In the genomic region with DNA sequence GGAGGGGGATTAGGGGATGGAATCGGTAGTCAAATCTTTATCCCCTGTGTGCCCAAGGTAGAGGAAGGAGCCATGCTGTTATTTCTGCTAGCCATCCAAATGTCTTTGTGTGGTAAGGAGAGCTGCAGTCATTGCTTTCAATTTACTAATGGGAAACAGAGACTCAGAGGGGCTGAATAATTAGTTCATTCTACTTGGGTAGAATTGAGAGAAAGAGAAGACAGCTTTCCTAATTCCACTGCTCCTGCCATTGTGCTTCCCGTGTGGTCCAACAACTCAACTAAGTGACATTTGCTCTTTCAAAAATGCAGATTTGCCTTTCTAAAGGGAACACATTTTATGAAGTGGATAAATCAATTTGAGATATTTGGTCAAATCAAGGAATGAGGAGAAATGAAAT, we compare ENCODE assay signal across 35 cellular contexts.
"Had no signal": no experiment of that assay in that cellular context is flagged by ENCODE, and none has a peak within 500 bp of the region (broad histone marks: within the 10 kb centered on the region; RNA-seq: fewer than 3 reads in every experiment).

No MANE protein-coding gene starts in this region.

- H3K27ac Mint-ChIP-seq: activated B cell treated with CpG ODN at 0.5 μM for 24 hours; activated CD4-positive, alpha-beta memory T cell treated with anti-CD3 and anti-CD28 coated beads for 36 hours; activated CD4-positive, alpha-beta T cell treated with anti-CD3 and anti-CD28 coated beads for 36 hours; activated CD8-positive, alpha-beta T cell treated with anti-CD3 and anti-CD28 coated beads for 36 hours; activated naive CD4-positive, alpha-beta T cell treated with anti-CD3 and anti-CD28 coated beads for 36 hours; activated naive CD4-positive, alpha-beta T cell treated with anti-CD3 and anti-CD28 coated beads, Interleukin-2, amount 50 U/mL, for 72 hours; activated naive CD8-positive, alpha-beta T cell treated with anti-CD3 and anti-CD28 coated beads for 36 hours; activated T-cell treated with anti-CD3 and anti-CD28 coated beads, Interleukin-2, amount 50 U/mL, for 72 hours; activated T-helper 1 cell treated with anti-CD3 and anti-CD28 coated beads, Interleukin-12 subunit alpha, Interleukin-12 subunit beta, Interleukin-2, Interleukin-4 antibody, amounts not matched to agents 30 ng/mL and 10 ng/mL and 1 ng/mL, durations not matched to agents 14 hours and 24 hours and 36 hours; activated T-helper 17 cell treated with anti-CD3 and anti-CD28 coated beads, Interleukin-2, amount 50 U/mL, for 72 hours; T-helper 1 cell treated with Interleukin-12 subunit alpha and Interleukin-12 subunit beta and Interleukin-4 antibody, amounts not matched to agents 30 μg/mL and 1 μg/mL, for 36 hours; T-helper 2 cell treated with Interferon-gamma antibody and Interleukin-4, amounts not matched to agents 5 μg/mL and 100 μg/mL, for 36 hours had no signal

- H3K27me3 ChIP-seq: adrenal gland, body of pancreas, brain microvascular endothelial cell, breast epithelium had no signal

- H3K4me3 ChIP-seq: adrenal gland, body of pancreas, breast epithelium had no signal

- H3K4me1 ChIP-seq: body of pancreas, breast epithelium had no signal

- DNase-seq: activated B cell treated with CpG ODN at 0.5 μM for 24 hours; activated CD4-positive, alpha-beta memory T cell treated with anti-CD3 and anti-CD28 coated beads for 36 hours; activated CD4-positive, alpha-beta T cell treated with anti-CD3 and anti-CD28 coated beads for 36 hours; activated CD4-positive, alpha-beta T cell treated with anti-CD3 and anti-CD28 coated beads for 48 hours; activated CD4-positive, alpha-beta T cell treated with anti-CD3 and anti-CD28 coated beads, Interleukin-2, amount 50 U/mL, for 1 hour; activated CD4-positive, alpha-beta T cell treated with anti-CD3 and anti-CD28 coated beads, Interleukin-2, amount 50 U/mL, for 4 hours; activated CD4-positive, CD25-positive, alpha-beta regulatory T cell treated with anti-CD3 and anti-CD28 coated beads, Interleukin-2, amount 50 U/mL, for 72 hours; activated CD8-positive, alpha-beta memory T cell treated with anti-CD3 and anti-CD28 coated beads, Interleukin-2, amount 50 U/mL, for 4 hours; activated CD8-positive, alpha-beta T cell treated with anti-CD3 and anti-CD28 coated beads for 36 hours; activated effector memory CD4-positive, alpha-beta T cell treated with anti-CD3 and anti-CD28 coated beads, Interleukin-2, amount 50 U/mL, for 16 hours; activated gamma-delta T cell treated with Interleukin-2 at 50 U/mL for 16 hours; activated naive CD4-positive, alpha-beta T cell; activated naive CD4-positive, alpha-beta T cell treated with anti-CD3 and anti-CD28 coated beads for 36 hours; activated naive CD4-positive, alpha-beta T cell treated with anti-CD3 and anti-CD28 coated beads, Interleukin-2, amount 50 U/mL, for 16 hours; activated naive CD8-positive, alpha-beta T cell treated with anti-CD3 and anti-CD28 coated beads for 36 hours; activated T-cell treated with anti-CD3 and anti-CD28 coated beads for 4 hours; activated T-cell treated with anti-CD3 and anti-CD28 coated beads, Interleukin-2, amount 50 U/mL, for 1 hour; activated T-cell treated with anti-CD3 and anti-CD28 coated beads, Interleukin-2, amount 50 U/mL, for 4 hours; activated T-cell treated with anti-CD3 and anti-CD28 coated beads, Interleukin-2, amount 50 U/mL, for 72 hours; adrenal gland; amniotic stem cell; aorta; body of pancreas; brain microvascular endothelial cell; central memory CD4-positive, alpha-beta T cell; T-helper 1 cell; T-helper 2 cell; T-helper 9 cell had no signal

- H3K4me3 Mint-ChIP-seq: activated B cell treated with CpG ODN at 0.5 μM for 24 hours; activated CD4-positive, alpha-beta memory T cell treated with anti-CD3 and anti-CD28 coated beads for 36 hours; activated CD4-positive, alpha-beta T cell treated with anti-CD3 and anti-CD28 coated beads for 36 hours; activated CD8-positive, alpha-beta T cell treated with anti-CD3 and anti-CD28 coated beads for 36 hours; activated naive CD4-positive, alpha-beta T cell treated with anti-CD3 and anti-CD28 coated beads for 36 hours; activated naive CD8-positive, alpha-beta T cell treated with anti-CD3 and anti-CD28 coated beads for 36 hours; activated T-cell treated with anti-CD3 and anti-CD28 coated beads, Interleukin-2, amount 50 U/mL, for 4 hours; activated T-cell treated with anti-CD3 and anti-CD28 coated beads, Interleukin-2, amount 50 U/mL, for 72 hours; activated T-helper 1 cell treated with anti-CD3 and anti-CD28 coated beads, Interleukin-12 subunit alpha, Interleukin-12 subunit beta, Interleukin-2, Interleukin-4 antibody, amounts not matched to agents 30 ng/mL and 10 ng/mL and 1 ng/mL, durations not matched to agents 14 hours and 24 hours and 36 hours; activated T-helper 17 cell treated with anti-CD3 and anti-CD28 coated beads, Interleukin-2, amount 50 U/mL, for 72 hours; T-helper 1 cell treated with Interleukin-12 subunit alpha and Interleukin-12 subunit beta and Interleukin-4 antibody, amounts not matched to agents 30 μg/mL and 1 μg/mL, for 36 hours; T-helper 2 cell treated with Interferon-gamma antibody and Interleukin-4, amounts not matched to agents 5 μg/mL and 100 μg/mL, for 36 hours had no signal

- H3K9me3 ChIP-seq: adrenal gland, body of pancreas, breast epithelium had no signal

- H3K36me3 Mint-ChIP-seq: activated CD4-positive, alpha-beta memory T cell treated with anti-CD3 and anti-CD28 coated beads for 36 hours; activated naive CD4-positive, alpha-beta T cell treated with anti-CD3 and anti-CD28 coated beads, Interleukin-2, amount 50 U/mL, for 72 hours; activated naive CD8-positive, alpha-beta T cell treated with anti-CD3 and anti-CD28 coated beads for 36 hours had no signal

- H3K9me3 Mint-ChIP-seq: activated B cell treated with CpG ODN at 0.5 μM for 24 hours; activated CD4-positive, alpha-beta memory T cell treated with anti-CD3 and anti-CD28 coated beads for 36 hours; activated CD8-positive, alpha-beta T cell treated with anti-CD3 and anti-CD28 coated beads for 36 hours; activated naive CD4-positive, alpha-beta T cell treated with anti-CD3 and anti-CD28 coated beads for 36 hours; activated naive CD4-positive, alpha-beta T cell treated with anti-CD3 and anti-CD28 coated beads, Interleukin-2, amount 50 U/mL, for 72 hours; activated naive CD8-positive, alpha-beta T cell treated with anti-CD3 and anti-CD28 coated beads for 36 hours; activated T-cell treated with anti-CD3 and anti-CD28 coated beads, Interleukin-2, amount 50 U/mL, for 4 hours; activated T-cell treated with anti-CD3 and anti-CD28 coated beads, Interleukin-2, amount 50 U/mL, for 72 hours; activated T-helper 1 cell treated with anti-CD3 and anti-CD28 coated beads, Interleukin-12 subunit alpha, Interleukin-12 subunit beta, Interleukin-2, Interleukin-4 antibody, amounts not matched to agents 30 ng/mL and 10 ng/mL and 1 ng/mL, durations not matched to agents 14 hours and 24 hours and 36 hours; activated T-helper 17 cell treated with anti-CD3 and anti-CD28 coated beads, Interleukin-2, amount 50 U/mL, for 72 hours; T-helper 1 cell treated with Interleukin-12 subunit alpha and Interleukin-12 subunit beta and Interleukin-4 antibody, amounts not matched to agents 30 μg/mL and 1 μg/mL, for 36 hours; T-helper 2 cell treated with Interferon-gamma antibody and Interleukin-4, amounts not matched to agents 5 μg/mL and 100 μg/mL, for 36 hours had no signal

- H3K27ac ChIP-seq: adrenal gland, body of pancreas, brain microvascular endothelial cell, breast epithelium, VCaP had no signal

- H3K36me3 ChIP-seq: adrenal gland, brain microvascular endothelial cell, breast epithelium had no signal

- H3K27me3 Mint-ChIP-seq: activated CD4-positive, alpha-beta memory T cell treated with anti-CD3 and anti-CD28 coated beads for 36 hours; activated CD4-positive, alpha-beta T cell treated with anti-CD3 and anti-CD28 coated beads for 36 hours; activated CD8-positive, alpha-beta T cell treated with anti-CD3 and anti-CD28 coated beads for 36 hours; activated naive CD8-positive, alpha-beta T cell treated with anti-CD3 and anti-CD28 coated beads for 36 hours; activated T-helper 17 cell treated with anti-CD3 and anti-CD28 coated beads, Interleukin-2, amount 50 U/mL, for 72 hours had no signal

- ATAC-seq: activated CD4-positive, alpha-beta T cell treated with anti-CD3 and anti-CD28 coated beads for 36 hours; activated CD8-positive, alpha-beta T cell treated with anti-CD3 and anti-CD28 coated beads for 36 hours; activated naive CD4-positive, alpha-beta T cell treated with anti-CD3 and anti-CD28 coated beads, Interleukin-2, amount 50 U/mL, for 72 hours; activated T-cell treated with anti-CD3 and anti-CD28 coated beads, Interleukin-2, amount 50 U/mL, for 4 hours; activated T-cell treated with anti-CD3 and anti-CD28 coated beads, Interleukin-2, amount 50 U/mL, for 72 hours; activated T-helper 17 cell treated with anti-CD3 and anti-CD28 coated beads, Interleukin-2, amount 50 U/mL, for 72 hours; body of pancreas had no signal

- H3K4me1 Mint-ChIP-seq: activated B cell treated with CpG ODN at 0.5 μM for 24 hours; activated CD4-positive, alpha-beta T cell treated with anti-CD3 and anti-CD28 coated beads for 36 hours; activated naive CD8-positive, alpha-beta T cell treated with anti-CD3 and anti-CD28 coated beads for 36 hours; activated T-helper 17 cell treated with anti-CD3 and anti-CD28 coated beads, Interleukin-2, amount 50 U/mL, for 72 hours had no signal
